Comparison of ENCODE assay signal across 12 cellular contexts in genomic region chr3:126753191-126754160, GRCh38. TPM values are rescaled to one million over a fixed set of nuclear protein-coding genes. Genes with fewer than 3 reads are reported as not detected.
DNase-seq lines count a peak whose midpoint lies in the region; ATAC-seq and TF ChIP-seq lines count a peak whose summit lies in the region.
"Had no signal": no experiment of that assay in that cellular context is flagged by ENCODE, and none has a peak within 500 bp of the region (broad histone marks: within the 10 kb centered on the region; RNA-seq: fewer than 3 reads in every experiment).

No MANE protein-coding gene starts in this region.

- POLR2A ChIA-PET in SK-N-SH (lab: Yijun Ruan, JAX): no interaction called here

- peak overlapping the region; percentile 45 for H3K14ac ChIP-seq in trophoblast cell (ENCODE audit: low read length)

- no peak for TF ChIP-seq CTCF in SK-N-SH (IDR thresholded peaks at IDR 0.05)
- TF ChIP-seq CTCF in fibroblast of lung (conservative IDR thresholded peaks at IDR 0.05 in 1 of 2, IDR thresholded peaks at IDR 0.05 in 1 of 2; ENCODE audit: low read depth in 1 of 2, low read length in 2 of 2): no peak

- peaks cover 3% of the 10 kb centered on the region for H3K79me1 ChIP-seq in trophoblast cell (ENCODE audit: low read length)

- H2BK12ac ChIP-seq in trophoblast cell (ENCODE audit: low read length): peak overlapping the region; percentile 62

- H4K20me1 ChIP-seq in SK-N-SH (ENCODE audit: insufficient read depth): no peaks in the 10 kb centered on the region
- H4K20me1 ChIP-seq in fibroblast of lung (ENCODE audit: control insufficient read depth, extremely low read depth, insufficient read depth, low read length): no peaks in the 10 kb centered on the region

- H3F3A ChIP-seq in SK-N-SH (replicated peaks; ENCODE audit: insufficient read depth): no peaks in the 10 kb centered on the region

- H3K4ac ChIP-seq in trophoblast cell (ENCODE audit: low read depth, low read length): no peak overlapping the region

- no peak overlapping the region for H3K27ac ChIP-seq in SK-N-SH (ENCODE audit: low read depth in 2 of 2, low read length in 1 of 2)
- H3K27ac ChIP-seq in fibroblast of lung (ENCODE audit: insufficient read depth, low read length): no peak overlapping the region
- no peak overlapping the region for H3K27ac ChIP-seq in trophoblast cell (ENCODE audit: low read depth, low read length)

- no peak overlapping the region for H3K4me3 ChIP-seq in SK-N-SH (ENCODE audit: low read depth in 2 of 2, low read length in 1 of 2)
- H3K4me3 ChIP-seq in fibroblast of lung (replicated peaks in 1 of 4; ENCODE audit: control extremely low read depth in 1 of 4, insufficient read depth in 1 of 4, low read depth in 3 of 4, low read length in 4 of 4): no peak overlapping the region
- peak overlapping the region; percentile 33 for H3K4me3 ChIP-seq in trophoblast cell (ENCODE audit: low read depth, low read length)

- no peaks in the 10 kb centered on the region for H3K27me3 ChIP-seq in SK-N-SH (ENCODE audit: insufficient read depth)
- no peaks in the 10 kb centered on the region for H3K27me3 ChIP-seq in fibroblast of lung (ENCODE audit: control insufficient read depth, insufficient read depth, low read length)
- H3K27me3 ChIP-seq in trophoblast cell (ENCODE audit: insufficient read depth, low read length): no peaks in the 10 kb centered on the region

- peak overlapping the region; percentile 49 for H4K91ac ChIP-seq in trophoblast cell (ENCODE audit: low read depth, low read length)

- peak overlapping the region; percentile 34 for H3K18ac ChIP-seq in trophoblast cell (ENCODE audit: low read length)

- DNase-seq in EH (ENCODE audit: low read depth) (peak; percentile 93), SK-N-SH (no peak), fibroblast of lung (ENCODE audit: low read depth in 2 of 2) (peak; percentile 35 to 85), trophoblast cell (peak; percentile 75 to 81), pons (ENCODE audit: low spot score) (no peak), NCI-H82 (lab: John Stamatoyannopoulos, UW) (no peak), NCI-H1417 treated with DMSO at 0.1 percent for 48 hours (lab: John Stamatoyannopoulos, UW) (no peak)
- DNase-seq: activated CD8-positive, alpha-beta memory T cell treated with anti-CD3 and anti-CD28 coated beads for 24 hours; left cardiac atrium; stimulated activated CD4-positive, alpha-beta T cell treated with anti-CD3 and anti-CD28 coated beads, Interleukin-2, amount 100 ng/mL, for 48 hours had no signal

- peak overlapping the region; percentile 27 for H2BK5ac ChIP-seq in trophoblast cell (ENCODE audit: low read depth, low read length, poor library complexity)

- no peaks in the 10 kb centered on the region for H3K9me2 ChIP-seq in SK-N-SH

- H3K79me2 ChIP-seq in SK-N-SH (ENCODE audit: insufficient read depth): no peaks in the 10 kb centered on the region
- H3K79me2 ChIP-seq in fibroblast of lung (ENCODE audit: control insufficient read depth, insufficient read depth, low read length): no peaks in the 10 kb centered on the region
- no peaks in the 10 kb centered on the region for H3K79me2 ChIP-seq in trophoblast cell (ENCODE audit: control insufficient read depth, insufficient read depth, low read length, poor library complexity)

- peaks cover 0 to 51% of the 10 kb centered on the region in 2 experiments; a peak in 2 of 4 replicates for H3K4me1 ChIP-seq in SK-N-SH (ENCODE audit: control insufficient read depth in 1 of 2, insufficient read depth in 2 of 2, low read depth in 1 of 2, low read length in 1 of 2)
- H3K4me1 ChIP-seq in fibroblast of lung (ENCODE audit: control insufficient read depth, extremely low read depth, insufficient read depth, low read length): peaks cover 2% of the 10 kb centered on the region
- peaks cover 14 to 21% of the 10 kb centered on the region in 2 experiments for H3K4me1 ChIP-seq in trophoblast cell (ENCODE audit: control insufficient read depth in 1 of 2, insufficient read depth in 2 of 2, low read length in 2 of 2)

- peak overlapping the region; percentile 10 for H2AK5ac ChIP-seq in trophoblast cell (ENCODE audit: low read length)

- H4K8ac ChIP-seq in trophoblast cell (ENCODE audit: low read depth, low read length): peak overlapping the region; percentile 20

- H2BK120ac ChIP-seq in trophoblast cell (ENCODE audit: insufficient read depth, low read length, poor library complexity): peak overlapping the region; percentile 33

- no peak overlapping the region for H4K12ac ChIP-seq in trophoblast cell (ENCODE audit: low read depth, low read length)

- H3K4me2 ChIP-seq in SK-N-SH: no peak overlapping the region
- H3K4me2 ChIP-seq in fibroblast of lung (ENCODE audit: extremely low read depth, insufficient read depth, low read length): no peak overlapping the region
- H3K4me2 ChIP-seq in trophoblast cell (ENCODE audit: low read length): peak overlapping the region; percentile 15

- 87% methylated on average over 9 of the region's 14 CpGs for WGBS in SK-N-SH (ENCODE audit: low lambda C conversion rate)
- no CpG with 5 or more reads among the region's 14 CpGs for WGBS in trophoblast cell (ENCODE audit: extremely low coverage, insufficient coverage, insufficient read length)

- no peaks in the 10 kb centered on the region for H3K36me3 ChIP-seq in SK-N-SH (replicated peaks in 1 of 2; ENCODE audit: control insufficient read depth in 1 of 2, insufficient read depth in 2 of 2, low read length in 1 of 2)
- no peaks in the 10 kb centered on the region for H3K36me3 ChIP-seq in fibroblast of lung (ENCODE audit: control insufficient read depth, insufficient read depth, low read length)
- H3K36me3 ChIP-seq in trophoblast cell (ENCODE audit: control insufficient read depth in 1 of 2, insufficient read depth in 2 of 2, low read length in 2 of 2): no peaks in the 10 kb centered on the region

- H2AFZ ChIP-seq in SK-N-SH (ENCODE audit: low read depth) (no peak overlapping the region), fibroblast of lung (ENCODE audit: low read length) (no peak overlapping the region), trophoblast cell (ENCODE audit: insufficient read depth, low read length, poor library complexity) (no peak overlapping the region)

- TF ChIP-seq RAD21 in SK-N-SH (IDR thresholded peaks at IDR 0.05; ENCODE audit: low read length): no peak

- TF ChIP-seq EP300 in SK-N-SH (IDR thresholded peaks at IDR 0.05; ENCODE audit: borderline replicate concordance in 1 of 2, low read depth in 1 of 2, low read length in 1 of 2): no peak

- no peak overlapping the region for H3K23ac ChIP-seq in trophoblast cell (ENCODE audit: low read length)

- ATAC-seq in HG02981 (IDR thresholded peaks at IDR 0.05; ENCODE audit: unreplicated experiment): no peak
- ATAC-seq: stimulated activated memory B cell treated with anti-CD40 and anti-IgM and Interleukin-4, amounts not matched to agents 10 μg/mL and 1 μg/mL and 100 μg/mL, for 72 hours had no signal

- CTCF ChIA-PET in SK-N-SH (lab: Yijun Ruan, JAX): interaction anchor here (0.8 to 18.0 kb wide), 34 partner anchors 11 to 823 kb away, joined by 3 to 172 read pairs (median 6); partner anchors contain the start of gene PLXNA1

- H3K9ac ChIP-seq in SK-N-SH: no peak overlapping the region
- H3K9ac ChIP-seq in fibroblast of lung (ENCODE audit: insufficient read depth, low read length): no peak overlapping the region
- H3K9ac ChIP-seq in trophoblast cell (ENCODE audit: low read length): no peak overlapping the region

- H3K9me3 ChIP-seq in SK-N-SH (no peaks in the 10 kb centered on the region), fibroblast of lung (ENCODE audit: control insufficient read depth, insufficient read depth, low read depth, low read length) (no peaks in the 10 kb centered on the region), trophoblast cell (ENCODE audit: insufficient read depth, low read depth, low read length) (no peaks in the 10 kb centered on the region)

TF ChIP-seq in SK-N-SH, 30 proteins besides CTCF, POLR2A, EP300 and RAD21:
- TF ChIP-seq SMC3 (IDR thresholded peaks at IDR 0.05; ENCODE audit: low read depth, low read length) (0 out of 2 replicates have a peak, but pooled peaks have one; percentile 3), USF2 (IDR thresholded peaks at IDR 0.05; ENCODE audit: borderline replicate concordance, low read depth, low read length) (no peak), MAX (IDR thresholded peaks at IDR 0.05; ENCODE audit: low read depth) (no peak), MXI1 (IDR thresholded peaks at IDR 0.05; ENCODE audit: low read depth, low read length) (no peak), JUND (IDR thresholded peaks at IDR 0.05) (no peak), RXRA (IDR thresholded peaks at IDR 0.05; ENCODE audit: borderline replicate concordance, low read depth) (no peak), TCF12 (IDR thresholded peaks at IDR 0.05) (no peak)

RNA-seq across cellular contexts. Expression of gene CHCHD6, which starts 49.4 kb away (rescaled TPM):
- polyA plus RNA-seq in SK-N-SH (2012; rRNA removed) (42.5 and 45.0 TPM in 2 replicates), fibroblast of lung (9.5 and 13.0 TPM in 2 replicates)
- polyA plus RNA-seq in SK-N-SH (2012; cell fraction: cytosol; rRNA removed): 31.3 and 38.6 TPM in 2 replicates
- polyA plus RNA-seq in SK-N-SH (2012; cell fraction: nucleus; rRNA removed): 26.1 and 36.6 TPM in 2 replicates
- 9.5 and 11.1 TPM in 2 replicates for total RNA-seq in fibroblast of lung
- 12.6 and 18.4 TPM in 2 replicates for polyA plus RNA-seq in fibroblast of lung (2012)
- 0.75 and 1.8 TPM in 2 replicates for polyA minus RNA-seq in fibroblast of lung (ENCODE audit: low replicate concordance)
- 5.9 and 6.1 TPM in 2 replicates for polyA plus RNA-seq in trophoblast cell (2013)

Comparison
In these comparisons a context has a peak if more than half of its experiments do, and no peak if none do; other contexts are left out.
1. DNase-seq: peak in EH (single experiment), fibroblast of lung (2 of 2) and trophoblast cell (2 of 2); none in SK-N-SH (single experiment), pons (single experiment), NCI-H82 (single experiment) and NCI-H1417 treated with DMSO at 0.1 percent for 48 hours (single experiment).